1 cellular context compared by ENCODE assay signal in the genomic region with DNA sequence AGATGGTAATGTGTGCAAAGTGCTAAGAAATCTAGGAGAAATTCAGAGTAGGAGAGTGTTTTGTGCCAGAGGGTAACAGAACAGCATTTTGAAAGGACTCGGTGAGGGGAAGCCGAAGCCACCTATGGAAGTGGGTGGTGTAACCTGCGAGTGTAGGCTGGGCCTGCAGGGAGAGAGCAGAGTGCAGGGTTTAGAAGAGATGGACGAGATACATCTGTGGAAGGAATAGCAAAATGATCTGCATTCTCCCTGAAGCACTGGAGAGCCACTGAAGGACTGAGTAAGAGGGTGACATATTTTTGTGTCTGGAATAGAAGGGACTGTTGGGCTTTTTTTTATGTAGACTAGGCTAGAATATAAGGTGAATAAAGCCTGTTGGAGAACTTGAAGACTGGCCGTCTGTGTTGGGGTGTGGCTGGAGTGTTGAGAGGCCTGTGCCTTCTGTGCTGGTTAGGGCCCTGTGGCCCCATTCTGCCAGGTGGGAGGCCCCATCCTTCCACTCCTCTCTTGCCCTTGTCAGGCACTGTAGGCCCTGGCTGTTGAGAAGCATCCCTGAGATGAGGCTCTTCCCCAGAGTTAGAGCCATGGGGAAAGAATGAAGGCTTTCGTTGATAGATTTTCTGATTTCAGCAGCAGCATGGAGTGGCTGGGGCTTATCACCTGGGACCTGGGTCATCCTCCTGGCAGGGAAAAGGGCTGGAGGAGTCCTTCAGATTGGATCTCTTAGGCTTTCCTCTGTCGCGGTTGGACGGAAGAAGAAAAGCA.
TF ChIP-seq lines count a peak whose summit lies in the region.

No MANE protein-coding gene starts in this region.

TF ChIP-seq in GM23338, 12 proteins besides CTCF, POLR2A, EP300 and RAD21 (continued from another document):
- TF ChIP-seq, protein P1, sequence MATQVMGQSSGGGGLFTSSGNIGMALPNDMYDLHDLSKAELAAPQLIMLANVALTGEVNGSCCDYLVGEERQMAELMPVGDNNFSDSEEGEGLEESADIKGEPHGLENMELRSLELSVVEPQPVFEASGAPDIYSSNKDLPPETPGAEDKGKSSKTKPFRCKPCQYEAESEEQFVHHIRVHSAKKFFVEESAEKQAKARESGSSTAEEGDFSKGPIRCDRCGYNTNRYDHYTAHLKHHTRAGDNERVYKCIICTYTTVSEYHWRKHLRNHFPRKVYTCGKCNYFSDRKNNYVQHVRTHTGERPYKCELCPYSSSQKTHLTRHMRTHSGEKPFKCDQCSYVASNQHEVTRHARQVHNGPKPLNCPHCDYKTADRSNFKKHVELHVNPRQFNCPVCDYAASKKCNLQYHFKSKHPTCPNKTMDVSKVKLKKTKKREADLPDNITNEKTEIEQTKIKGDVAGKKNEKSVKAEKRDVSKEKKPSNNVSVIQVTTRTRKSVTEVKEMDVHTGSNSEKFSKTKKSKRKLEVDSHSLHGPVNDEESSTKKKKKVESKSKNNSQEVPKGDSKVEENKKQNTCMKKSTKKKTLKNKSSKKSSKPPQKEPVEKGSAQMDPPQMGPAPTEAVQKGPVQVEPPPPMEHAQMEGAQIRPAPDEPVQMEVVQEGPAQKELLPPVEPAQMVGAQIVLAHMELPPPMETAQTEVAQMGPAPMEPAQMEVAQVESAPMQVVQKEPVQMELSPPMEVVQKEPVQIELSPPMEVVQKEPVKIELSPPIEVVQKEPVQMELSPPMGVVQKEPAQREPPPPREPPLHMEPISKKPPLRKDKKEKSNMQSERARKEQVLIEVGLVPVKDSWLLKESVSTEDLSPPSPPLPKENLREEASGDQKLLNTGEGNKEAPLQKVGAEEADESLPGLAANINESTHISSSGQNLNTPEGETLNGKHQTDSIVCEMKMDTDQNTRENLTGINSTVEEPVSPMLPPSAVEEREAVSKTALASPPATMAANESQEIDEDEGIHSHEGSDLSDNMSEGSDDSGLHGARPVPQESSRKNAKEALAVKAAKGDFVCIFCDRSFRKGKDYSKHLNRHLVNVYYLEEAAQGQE (IDR thresholded peaks at IDR 0.05; ENCODE audit: unreplicated experiment), result no peak
- no peak for TF ChIP-seq EZH2phosphoT487 (IDR thresholded peaks at IDR 0.05; ENCODE audit: unreplicated experiment)
- TF ChIP-seq STAT1 (IDR thresholded peaks at IDR 0.05; ENCODE audit: unreplicated experiment), result no peak
- TF ChIP-seq EZH2 (IDR thresholded peaks at IDR 0.05; ENCODE audit: low read depth, unreplicated experiment), result no peak
- no peak for TF ChIP-seq JUNB (IDR thresholded peaks at IDR 0.05; ENCODE audit: unreplicated experiment)
- TF ChIP-seq ZNF114 (CRISPR knock-in tag; IDR thresholded peaks at IDR 0.05), result no peak
